ENCODE assay signal across 8 cellular contexts in genomic region chr22:36856121-36856791, GRCh38. TPM values are rescaled to one million over a fixed set of nuclear protein-coding genes. Genes with fewer than 3 reads are reported as not detected.
A peak's percentile ranks its signal among the peaks of the same experiment; 100 is the strongest.
DNase-seq lines count a peak whose midpoint lies in the region; ATAC-seq and TF ChIP-seq lines count a peak whose summit lies in the region.

No MANE protein-coding gene starts in this region.

- peaks cover 5% of the 10 kb centered on the region for H3K36me3 Mint-ChIP-seq in activated CD4-positive, alpha-beta T cell treated with anti-CD3 and anti-CD28 coated beads, Interleukin-2, amount 10 ng/mL, durations not matched to agents 7 days and 5 days (ENCODE audit: low read depth)

- H3K4me1 Mint-ChIP-seq in activated CD4-positive, alpha-beta T cell treated with anti-CD3 and anti-CD28 coated beads, Interleukin-2, amount 10 ng/mL, durations not matched to agents 7 days and 5 days = peaks cover 48% of the 10 kb centered on the region

- TF ChIP-seq POLR2A in right lobe of liver (IDR thresholded peaks at IDR 0.05) = no peak

- peak; percentile 59 for DNase-seq in DMS 273 treated with DMSO at 0.1 percent for 48 hours (lab: John Stamatoyannopoulos, UW)
- peak; percentile 85 for DNase-seq in NCI-H69 (lab: John Stamatoyannopoulos, UW)
- DNase-seq in activated CD4-positive, alpha-beta T cell treated with anti-CD3 and anti-CD28 coated beads, Interleukin-2, amount 10 ng/mL, durations not matched to agents 7 days and 5 days = peak; percentile 94
- DNase-seq in colonic mucosa = peak; percentile 92
- DNase-seq in right lobe of liver = peak; percentile 91 to 93 (median 92)
- DNase-seq in stimulated activated CD4-positive, alpha-beta T cell treated with anti-CD3 and anti-CD28 coated beads, TNF-alpha, amount 100 ng/mL, for 24 hours (ENCODE audit: low read depth in 3 of 3) = peak; percentile 90 to 96 (median 90)

- ATAC-seq in HG03378 (IDR thresholded peaks at IDR 0.05; ENCODE audit: unreplicated experiment) = peak; percentile 29
- peak; percentile 86 to 93 (median 88) for ATAC-seq in right lobe of liver
- no peak for ATAC-seq in GM21423 (IDR thresholded peaks at IDR 0.05; ENCODE audit: unreplicated experiment)

- H3K27me3 Mint-ChIP-seq in activated CD4-positive, alpha-beta T cell treated with anti-CD3 and anti-CD28 coated beads, Interleukin-2, amount 10 ng/mL, durations not matched to agents 7 days and 5 days = peaks cover 8% of the 10 kb centered on the region

- POLR2A ChIA-PET in activated CD4-positive, alpha-beta T cell treated with anti-CD3 and anti-CD28 coated beads, Interleukin-2, amount 10 ng/mL, durations not matched to agents 7 days and 5 days (lab: Charles Lee) = no interaction called here

- H3K9me3 Mint-ChIP-seq in activated CD4-positive, alpha-beta T cell treated with anti-CD3 and anti-CD28 coated beads, Interleukin-2, amount 10 ng/mL, durations not matched to agents 7 days and 5 days = no peaks in the 10 kb centered on the region

- H3K27me3 ChIP-seq in colonic mucosa (no peaks in the 10 kb centered on the region), right lobe of liver (no peaks in the 10 kb centered on the region)

- H3K9me3 ChIP-seq in colonic mucosa (no peaks in the 10 kb centered on the region), right lobe of liver (no peaks in the 10 kb centered on the region)

- no peak overlapping the region for H3K9ac ChIP-seq in colonic mucosa (ENCODE audit: low read depth in 2 of 2, low read length in 2 of 2)

- TF ChIP-seq CTCF in colonic mucosa (IDR thresholded peaks at IDR 0.05) = peak; percentile 100
- peak; percentile 100 for TF ChIP-seq CTCF in right lobe of liver (IDR thresholded peaks at IDR 0.05)

- no peaks in the 10 kb centered on the region for H3K36me3 ChIP-seq in colonic mucosa
- no peaks in the 10 kb centered on the region for H3K36me3 ChIP-seq in right lobe of liver

- H3K4me1 ChIP-seq in colonic mucosa (no peaks in the 10 kb centered on the region), right lobe of liver (no peaks in the 10 kb centered on the region)

- H3K4me3 ChIP-seq in colonic mucosa = no peak overlapping the region
- H3K4me3 ChIP-seq in right lobe of liver = no peak overlapping the region

- peak overlapping the region; percentile 57 for H3K27ac Mint-ChIP-seq in activated CD4-positive, alpha-beta T cell treated with anti-CD3 and anti-CD28 coated beads, Interleukin-2, amount 10 ng/mL, durations not matched to agents 7 days and 5 days

- H3K4me3 Mint-ChIP-seq in activated CD4-positive, alpha-beta T cell treated with anti-CD3 and anti-CD28 coated beads, Interleukin-2, amount 10 ng/mL, durations not matched to agents 7 days and 5 days = no peak overlapping the region

- intact Hi-C loops in colonic mucosa (cut with DNase I) (loop anchor here (5.0 to 10.0 kb wide), 4 partner anchors 74 to 309 kb away; no protein-coding TSS in a partner anchor), right lobe of liver (cut with DNase I) (loop anchor here in 1 of 2 donors (10.0 kb wide), 1 partner anchor 311 kb away; no protein-coding TSS in a partner anchor)

- WGBS in right lobe of liver (ENCODE audit: insufficient coverage, low coverage, low lambda C conversion rate, missing lambda C conversion rate) = 9% methylated on average over 17 of the region's 30 CpGs

- H3K27ac ChIP-seq in colonic mucosa (no peak overlapping the region), right lobe of liver (no peak overlapping the region)

- CTCF ChIA-PET in activated CD4-positive, alpha-beta T cell treated with anti-CD3 and anti-CD28 coated beads, Interleukin-2, amount 10 ng/mL, durations not matched to agents 7 days and 5 days (lab: Charles Lee) = interaction anchor here (0.5 to 4.4 kb wide), 62 partner anchors 9 to 649 kb away, joined by 3 to 47 read pairs (median 4); partner anchors contain the start of genes CSF2RB, IFT27, IL2RB and KCTD17

RNA-seq across cellular contexts. Expression of gene NCF4, which starts 4.5 kb away (rescaled TPM):
- 10 to 100 TPM; 22.7 to 23.3 TPM for total RNA-seq in activated CD4-positive, alpha-beta T cell treated with anti-CD3 and anti-CD28 coated beads, Interleukin-2, amount 10 ng/mL, durations not matched to agents 7 days and 5 days
- total RNA-seq in colonic mucosa (1 to 10 TPM; 4.4 to 8.5 TPM), right lobe of liver (1 to 10 TPM; 2.3 to 6.2 (median 4.0) TPM)

RNA-seq across cellular contexts. Expression of gene PVALB, which starts 39.4 kb away (rescaled TPM):
- not detected for total RNA-seq in activated CD4-positive, alpha-beta T cell treated with anti-CD3 and anti-CD28 coated beads, Interleukin-2, amount 10 ng/mL, durations not matched to agents 7 days and 5 days
- not detected for total RNA-seq in colonic mucosa
- total RNA-seq in right lobe of liver = 1 to 10 TPM in 3 of 6 experiments, under 1 TPM in 1, not detected in 2; 0.59 to 1.7 (median 1.4) TPM

RNA-seq across cellular contexts. Expression of gene CSF2RB, which starts 57.2 kb away (rescaled TPM):
- total RNA-seq in activated CD4-positive, alpha-beta T cell treated with anti-CD3 and anti-CD28 coated beads, Interleukin-2, amount 10 ng/mL, durations not matched to agents 7 days and 5 days = under 1 TPM; 0.58 to 0.67 TPM
- total RNA-seq in colonic mucosa = 1 to 10 TPM; 2.1 to 5.2 TPM
- 1 to 10 TPM in 5 of 6 experiments, under 1 TPM in 1; 0.88 to 4.7 (median 2.4) TPM for total RNA-seq in right lobe of liver
